In genomic region chr7:80941206-80941758, GRCh38 we compare ENCODE assay signal across 10 cellular contexts. TPM values are rescaled to one million over a fixed set of nuclear protein-coding genes. Genes with fewer than 3 reads are reported as not detected.
DNase-seq lines count a peak whose midpoint lies in the region.
"Had no signal": no experiment of that assay in that cellular context is flagged by ENCODE, and none has a peak within 500 bp of the region (broad histone marks: within the 10 kb centered on the region; RNA-seq: fewer than 3 reads in every experiment).

No MANE protein-coding gene starts in this region.

- peaks cover 32% of the 10 kb centered on the region for H3K4me1 ChIP-seq in SJCRH30

- H3K9me3 ChIP-seq in SJCRH30 (replicated peaks) = peaks cover 6% of the 10 kb centered on the region; the same call in 1 of the 2 replicates

- DNase-seq in ELR (ENCODE audit: low read depth) = peak; percentile 85
- DNase-seq in SJCRH30 = peak; percentile 54 to 81
- DNase-seq in foreskin melanocyte = peak; percentile 79
- DNase-seq in skeletal muscle cell (ENCODE audit: low read depth) = peak; percentile 80
- DNase-seq in ecto neural progenitor cell (ENCODE audit: low spot score) = no peak
- no peak for DNase-seq in NCI-H748 (lab: John Stamatoyannopoulos, UW; ENCODE audit: unreplicated experiment)
- no peak for DNase-seq in T1000 (lab: John Stamatoyannopoulos, UW)
- no peak for DNase-seq in activated effector memory CD4-positive, alpha-beta T cell treated with Interleukin-2 at 50 U/mL for 16 hours
- DNase-seq: effector CD4-positive, alpha-beta T cell; NCI-H774 had no signal

- H3K27me3 ChIP-seq in SJCRH30 = no peaks in the 10 kb centered on the region

- H3K4me3 ChIP-seq in SJCRH30 = peak overlapping the region; percentile 5; the same call in 1 of the 2 replicates
- H3K4me3 ChIP-seq in skeletal muscle cell (ENCODE audit: low read depth, low read length) = no peak overlapping the region

- H3K36me3 ChIP-seq in SJCRH30 = no peaks in the 10 kb centered on the region

- peak overlapping the region; percentile 96 for H3K27ac ChIP-seq in SJCRH30

RNA-seq across cellular contexts. Expression of gene SEMA3C, which starts 22.4 kb away (rescaled TPM):
- 37.0 and 39.3 TPM in 2 replicates for total RNA-seq in SJCRH30 (2014; rRNA removed; shearing (Covaris generic))

Comparison
In these comparisons a context has a peak if more than half of its experiments do, and no peak if none do; other contexts are left out.
1. DNase-seq: peak in ELR (single experiment), SJCRH30 (2 of 2), foreskin melanocyte (single experiment) and skeletal muscle cell (single experiment); none in ecto neural progenitor cell (single experiment), NCI-H748 (single experiment), T1000 (single experiment) and activated effector memory CD4-positive, alpha-beta T cell treated with Interleukin-2 at 50 U/mL for 16 hours (single experiment).